In the genomic region with DNA sequence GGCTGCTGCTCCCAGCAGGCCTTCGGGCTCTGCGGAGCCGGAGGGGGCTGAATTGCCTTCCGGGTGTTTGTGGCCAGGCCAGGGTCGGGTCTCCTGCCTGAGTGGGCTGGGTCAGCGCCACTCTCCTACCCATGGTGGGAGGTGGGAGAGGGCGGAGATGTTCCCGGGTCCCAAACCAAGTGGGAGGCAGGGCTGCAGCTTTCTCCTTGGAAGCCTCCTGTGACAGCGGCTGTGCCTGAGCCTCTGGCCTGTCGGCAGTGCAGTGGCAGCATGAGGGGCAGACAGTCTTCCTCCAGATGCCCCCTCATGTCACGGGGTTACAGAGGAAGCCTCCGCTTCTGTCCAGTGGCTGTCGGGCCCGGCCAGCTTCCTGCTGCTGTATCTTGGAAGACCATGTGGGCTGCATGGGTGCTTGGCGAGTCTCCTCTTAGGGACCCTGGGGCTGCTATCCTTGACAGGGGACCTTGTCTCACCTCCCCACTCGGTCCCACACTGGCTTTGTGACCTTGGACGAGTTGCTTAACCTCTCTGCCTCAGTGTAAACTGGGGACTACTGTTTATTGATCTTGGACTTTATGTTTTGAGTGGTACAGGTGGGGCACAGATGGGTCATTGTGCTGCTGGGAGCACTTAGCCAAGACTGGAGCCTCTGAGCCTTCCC, we compare ENCODE assay signal across 8 cellular contexts. TPM values are rescaled to one million over a fixed set of nuclear protein-coding genes. Genes with fewer than 3 reads are reported as not detected.
DNase-seq lines count a peak whose midpoint lies in the region; ATAC-seq and TF ChIP-seq lines count a peak whose summit lies in the region.

No MANE protein-coding gene starts in this region.

- H3K9me3 ChIP-seq in tibial nerve = no peaks in the 10 kb centered on the region

- no peaks in the 10 kb centered on the region for H3K36me3 ChIP-seq in tibial nerve

- H3K27ac ChIP-seq in caudate nucleus (ENCODE audit: low read depth, low read length) = peak overlapping the region; percentile 92
- peak overlapping the region; percentile 67 to 92 (median 82) for H3K27ac ChIP-seq in tibial nerve

- peaks cover 63% of the 10 kb centered on the region for H3K4me1 Mint-ChIP-seq in activated CD4-positive, alpha-beta T cell treated with anti-CD3 and anti-CD28 coated beads, Interleukin-2, amount 10 ng/mL, durations not matched to agents 7 days and 5 days
- peaks cover 61% of the 10 kb centered on the region for H3K4me1 Mint-ChIP-seq in mesothelial cell of epicardium

- H3K36me3 Mint-ChIP-seq in activated CD4-positive, alpha-beta T cell treated with anti-CD3 and anti-CD28 coated beads, Interleukin-2, amount 10 ng/mL, durations not matched to agents 7 days and 5 days (ENCODE audit: low read depth) = peaks cover 42% of the 10 kb centered on the region
- H3K36me3 Mint-ChIP-seq in mesothelial cell of epicardium = no peaks in the 10 kb centered on the region

- peak overlapping the region; percentile 96 for H3K27ac Mint-ChIP-seq in activated CD4-positive, alpha-beta T cell treated with anti-CD3 and anti-CD28 coated beads, Interleukin-2, amount 10 ng/mL, durations not matched to agents 7 days and 5 days
- H3K27ac Mint-ChIP-seq in mesothelial cell of epicardium = peak overlapping the region; percentile 96

- no peak for ATAC-seq in HG03280 (IDR thresholded peaks at IDR 0.05; ENCODE audit: unreplicated experiment)

- H3K27me3 ChIP-seq in tibial nerve = no peaks in the 10 kb centered on the region

- H3K4me1 ChIP-seq in tibial nerve = peaks cover 3 to 75% (median 68%) of the 10 kb centered on the region in 4 donors

- no peak for TF ChIP-seq POLR2A in tibial nerve (IDR thresholded peaks at IDR 0.05)

- no peak for DNase-seq in activated CD4-positive, alpha-beta T cell treated with anti-CD3 and anti-CD28 coated beads, Interleukin-2, amount 10 ng/mL, durations not matched to agents 7 days and 5 days
- DNase-seq in activated CD4-positive, alpha-beta T cell treated with anti-CD3 and anti-CD28 coated beads, Interleukin-2, amount 50 U/mL, for 48 hours = no peak
- no peak for DNase-seq in caudate nucleus (lab: John Stamatoyannopoulos, UW)
- DNase-seq in mesothelial cell of epicardium (ENCODE audit: low spot score in 2 of 2, unreplicated experiment in 2 of 2) = no peak
- no peak for DNase-seq in tibial nerve (ENCODE audit: low spot score in 2 of 2)
- DNase-seq in stimulated activated CD4-positive, alpha-beta T cell treated with anti-CD3 and anti-CD28 coated beads, Interleukin-15, amount 100 ng/mL, for 24 hours = no peak
- DNase-seq in NCI-H1092 treated with DMSO at 0.1 percent for 48 hours (lab: John Stamatoyannopoulos, UW) = no peak

- CTCF ChIA-PET in activated CD4-positive, alpha-beta T cell treated with anti-CD3 and anti-CD28 coated beads, Interleukin-2, amount 10 ng/mL, durations not matched to agents 7 days and 5 days (lab: Charles Lee) = interaction anchor here (0.7 to 2.8 kb wide), 7 partner anchors 8 to 149 kb away, joined by 3 to 14 read pairs (median 6); partner anchors contain the start of gene FAAP20

- H3K4me3 Mint-ChIP-seq in activated CD4-positive, alpha-beta T cell treated with anti-CD3 and anti-CD28 coated beads, Interleukin-2, amount 10 ng/mL, durations not matched to agents 7 days and 5 days = peak overlapping the region; percentile 90
- peak overlapping the region; percentile 94 for H3K4me3 Mint-ChIP-seq in mesothelial cell of epicardium

- WGBS in tibial nerve, 2 donors = 7 to 13% methylated on average over 14 to 17 of the region's 17 CpGs

- H3K4me3 ChIP-seq in tibial nerve = peak overlapping the region; percentile 40 to 88 (median 60)

- TF ChIP-seq CTCF in mesothelial cell of epicardium (IDR thresholded peaks at IDR 0.05; ENCODE audit: unreplicated experiment) (no peak), tibial nerve (IDR thresholded peaks at IDR 0.05) (no peak)

- no peaks in the 10 kb centered on the region for H3K9me3 Mint-ChIP-seq in activated CD4-positive, alpha-beta T cell treated with anti-CD3 and anti-CD28 coated beads, Interleukin-2, amount 10 ng/mL, durations not matched to agents 7 days and 5 days
- no peaks in the 10 kb centered on the region for H3K9me3 Mint-ChIP-seq in mesothelial cell of epicardium

- no peaks in the 10 kb centered on the region for H3K27me3 Mint-ChIP-seq in activated CD4-positive, alpha-beta T cell treated with anti-CD3 and anti-CD28 coated beads, Interleukin-2, amount 10 ng/mL, durations not matched to agents 7 days and 5 days
- no peaks in the 10 kb centered on the region for H3K27me3 Mint-ChIP-seq in mesothelial cell of epicardium (ENCODE audit: low read depth)

- POLR2A ChIA-PET in activated CD4-positive, alpha-beta T cell treated with anti-CD3 and anti-CD28 coated beads, Interleukin-2, amount 10 ng/mL, durations not matched to agents 7 days and 5 days (lab: Charles Lee) = no interaction called here

- no peak for TF ChIP-seq EP300 in tibial nerve (IDR thresholded peaks at IDR 0.05)

RNA-seq across cellular contexts. Expression of gene SKI, which starts 4.3 kb away (rescaled TPM):
- 10 to 100 TPM; 60.7 to 62.0 TPM for total RNA-seq in activated CD4-positive, alpha-beta T cell treated with anti-CD3 and anti-CD28 coated beads, Interleukin-2, amount 10 ng/mL, durations not matched to agents 7 days and 5 days
- total RNA-seq in mesothelial cell of epicardium (105 to 110 TPM (median 105 TPM) in 3 replicates), tibial nerve (100 to 1,000 TPM in 1 of 4 donors, 10 to 100 TPM in 3; 62.8 to 100 (median 72.2) TPM)

RNA-seq across cellular contexts. Expression of gene FAAP20, which starts 37.8 kb away (rescaled TPM):
- total RNA-seq in activated CD4-positive, alpha-beta T cell treated with anti-CD3 and anti-CD28 coated beads, Interleukin-2, amount 10 ng/mL, durations not matched to agents 7 days and 5 days = 10 to 100 TPM; 61.3 to 66.2 TPM
- total RNA-seq in mesothelial cell of epicardium (92.2 to 100 TPM (median 94.1 TPM) in 3 replicates), tibial nerve (10 to 100 TPM; 32.8 to 60.9 (median 47.3) TPM)
